ENCODE assay signal across 1 cellular context in genomic region chr11:133384731-133385130, GRCh38.
TF ChIP-seq lines count a peak whose summit lies in the region.

No MANE protein-coding gene starts in this region.

TF ChIP-seq in WTC11, 78 proteins besides CTCF, POLR2A, EP300 and RAD21 (continued from another document):
- TF ChIP-seq, protein P1, sequence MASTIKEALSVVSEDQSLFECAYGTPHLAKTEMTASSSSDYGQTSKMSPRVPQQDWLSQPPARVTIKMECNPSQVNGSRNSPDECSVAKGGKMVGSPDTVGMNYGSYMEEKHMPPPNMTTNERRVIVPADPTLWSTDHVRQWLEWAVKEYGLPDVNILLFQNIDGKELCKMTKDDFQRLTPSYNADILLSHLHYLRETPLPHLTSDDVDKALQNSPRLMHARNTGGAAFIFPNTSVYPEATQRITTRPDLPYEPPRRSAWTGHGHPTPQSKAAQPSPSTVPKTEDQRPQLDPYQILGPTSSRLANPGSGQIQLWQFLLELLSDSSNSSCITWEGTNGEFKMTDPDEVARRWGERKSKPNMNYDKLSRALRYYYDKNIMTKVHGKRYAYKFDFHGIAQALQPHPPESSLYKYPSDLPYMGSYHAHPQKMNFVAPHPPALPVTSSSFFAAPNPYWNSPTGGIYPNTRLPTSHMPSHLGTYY (CRISPR knock-in tag; IDR thresholded peaks at IDR 0.05), result no peak
- TF ChIP-seq HMGA2 (CRISPR knock-in tag; IDR thresholded peaks at IDR 0.05) (no peak), CREM (CRISPR knock-in tag; IDR thresholded peaks at IDR 0.05) (no peak), SP1 (CRISPR knock-in tag; conservative IDR thresholded peaks at IDR 0.05) (no peak), SMAD4 (CRISPR knock-in tag; IDR thresholded peaks at IDR 0.05) (no peak), FOXP1 (CRISPR knock-in tag; IDR thresholded peaks at IDR 0.05; ENCODE audit: borderline replicate concordance) (no peak), NR3C1 (CRISPR knock-in tag; conservative IDR thresholded peaks at IDR 0.05; ENCODE audit: low read depth) (no peak), NR1H2 (CRISPR knock-in tag; IDR thresholded peaks at IDR 0.05) (no peak), ATF1 (CRISPR knock-in tag; IDR thresholded peaks at IDR 0.05) (no peak), ZNF671 (CRISPR knock-in tag; IDR thresholded peaks at IDR 0.05) (no peak), ZNF423 (CRISPR knock-in tag; IDR thresholded peaks at IDR 0.05) (no peak), ZNF232 (CRISPR knock-in tag; IDR thresholded peaks at IDR 0.05) (no peak), ZNF219 (CRISPR knock-in tag; IDR thresholded peaks at IDR 0.05; ENCODE audit: borderline replicate concordance) (no peak)
- TF ChIP-seq, protein P2, sequence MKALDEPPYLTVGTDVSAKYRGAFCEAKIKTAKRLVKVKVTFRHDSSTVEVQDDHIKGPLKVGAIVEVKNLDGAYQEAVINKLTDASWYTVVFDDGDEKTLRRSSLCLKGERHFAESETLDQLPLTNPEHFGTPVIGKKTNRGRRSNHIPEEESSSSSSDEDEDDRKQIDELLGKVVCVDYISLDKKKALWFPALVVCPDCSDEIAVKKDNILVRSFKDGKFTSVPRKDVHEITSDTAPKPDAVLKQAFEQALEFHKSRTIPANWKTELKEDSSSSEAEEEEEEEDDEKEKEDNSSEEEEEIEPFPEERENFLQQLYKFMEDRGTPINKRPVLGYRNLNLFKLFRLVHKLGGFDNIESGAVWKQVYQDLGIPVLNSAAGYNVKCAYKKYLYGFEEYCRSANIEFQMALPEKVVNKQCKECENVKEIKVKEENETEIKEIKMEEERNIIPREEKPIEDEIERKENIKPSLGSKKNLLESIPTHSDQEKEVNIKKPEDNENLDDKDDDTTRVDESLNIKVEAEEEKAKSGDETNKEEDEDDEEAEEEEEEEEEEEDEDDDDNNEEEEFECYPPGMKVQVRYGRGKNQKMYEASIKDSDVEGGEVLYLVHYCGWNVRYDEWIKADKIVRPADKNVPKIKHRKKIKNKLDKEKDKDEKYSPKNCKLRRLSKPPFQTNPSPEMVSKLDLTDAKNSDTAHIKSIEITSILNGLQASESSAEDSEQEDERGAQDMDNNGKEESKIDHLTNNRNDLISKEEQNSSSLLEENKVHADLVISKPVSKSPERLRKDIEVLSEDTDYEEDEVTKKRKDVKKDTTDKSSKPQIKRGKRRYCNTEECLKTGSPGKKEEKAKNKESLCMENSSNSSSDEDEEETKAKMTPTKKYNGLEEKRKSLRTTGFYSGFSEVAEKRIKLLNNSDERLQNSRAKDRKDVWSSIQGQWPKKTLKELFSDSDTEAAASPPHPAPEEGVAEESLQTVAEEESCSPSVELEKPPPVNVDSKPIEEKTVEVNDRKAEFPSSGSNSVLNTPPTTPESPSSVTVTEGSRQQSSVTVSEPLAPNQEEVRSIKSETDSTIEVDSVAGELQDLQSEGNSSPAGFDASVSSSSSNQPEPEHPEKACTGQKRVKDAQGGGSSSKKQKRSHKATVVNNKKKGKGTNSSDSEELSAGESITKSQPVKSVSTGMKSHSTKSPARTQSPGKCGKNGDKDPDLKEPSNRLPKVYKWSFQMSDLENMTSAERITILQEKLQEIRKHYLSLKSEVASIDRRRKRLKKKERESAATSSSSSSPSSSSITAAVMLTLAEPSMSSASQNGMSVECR (CRISPR knock-in tag; IDR thresholded peaks at IDR 0.05; ENCODE audit: borderline replicate concordance), result no peak
- TF ChIP-seq, protein P3, sequence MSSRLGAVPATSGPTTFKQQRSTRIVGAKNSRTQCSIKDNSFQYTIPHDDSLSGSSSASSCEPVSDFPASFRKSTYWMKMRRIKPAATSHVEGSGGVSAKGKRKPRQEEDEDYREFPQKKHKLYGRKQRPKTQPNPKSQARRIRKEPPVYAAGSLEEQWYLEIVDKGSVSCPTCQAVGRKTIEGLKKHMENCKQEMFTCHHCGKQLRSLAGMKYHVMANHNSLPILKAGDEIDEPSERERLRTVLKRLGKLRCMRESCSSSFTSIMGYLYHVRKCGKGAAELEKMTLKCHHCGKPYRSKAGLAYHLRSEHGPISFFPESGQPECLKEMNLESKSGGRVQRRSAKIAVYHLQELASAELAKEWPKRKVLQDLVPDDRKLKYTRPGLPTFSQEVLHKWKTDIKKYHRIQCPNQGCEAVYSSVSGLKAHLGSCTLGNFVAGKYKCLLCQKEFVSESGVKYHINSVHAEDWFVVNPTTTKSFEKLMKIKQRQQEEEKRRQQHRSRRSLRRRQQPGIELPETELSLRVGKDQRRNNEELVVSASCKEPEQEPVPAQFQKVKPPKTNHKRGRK (CRISPR knock-in tag; IDR thresholded peaks at IDR 0.05; ENCODE audit: borderline replicate concordance), result no peak
